13 cellular contexts compared by ENCODE assay signal in the genomic region with DNA sequence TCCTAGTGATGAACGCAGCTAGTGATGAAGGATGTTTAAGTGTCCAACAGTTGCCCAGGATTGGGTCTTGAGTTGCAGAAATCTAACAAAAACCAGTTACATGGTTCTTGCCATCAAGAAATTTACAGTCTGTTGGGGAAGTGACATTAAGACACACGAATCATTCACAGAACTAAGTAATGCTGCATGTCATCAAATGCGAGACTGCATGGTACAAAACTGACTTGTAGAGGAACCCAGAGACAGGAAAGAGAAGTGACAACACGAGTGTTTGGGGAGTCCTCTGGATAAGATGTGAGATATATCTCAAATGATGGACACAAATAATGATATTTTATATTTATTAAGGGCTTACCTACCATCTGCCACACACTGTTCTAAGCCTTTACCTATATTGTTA. TPM values are rescaled to one million over a fixed set of nuclear protein-coding genes. Genes with fewer than 3 reads are reported as not detected.
A peak's percentile ranks its signal among the peaks of the same experiment; 100 is the strongest.
DNase-seq lines count a peak whose midpoint lies in the region; ATAC-seq, FAIRE-seq and TF ChIP-seq lines count a peak whose summit lies in the region.
"Had no signal": no experiment of that assay in that cellular context is flagged by ENCODE, and none has a peak within 500 bp of the region (broad histone marks: within the 10 kb centered on the region; RNA-seq: fewer than 3 reads in every experiment).

No MANE protein-coding gene starts in this region.

- intact Hi-C loops in CD8-positive, alpha-beta T cell (cut with DNase I, micrococcal nuclease), result loop anchor here in 1 of 2 experiments (5.0 kb wide), 2 partner anchors 40 to 1560 kb away; no protein-coding TSS in a partner anchor

- H3K4me3 Mint-ChIP-seq in CD8-positive, alpha-beta T cell, result peak overlapping the region; percentile 73
- H3K4me3 Mint-ChIP-seq in activated CD4-positive, alpha-beta memory T cell treated with anti-CD3 and anti-CD28 coated beads, Interleukin-2, amount 10 ng/mL, durations not matched to agents 7 days and 5 days, result peak overlapping the region; percentile 67

- H3K9me3 Mint-ChIP-seq in CD8-positive, alpha-beta T cell, result no peaks in the 10 kb centered on the region
- no peaks in the 10 kb centered on the region for H3K9me3 Mint-ChIP-seq in activated CD4-positive, alpha-beta memory T cell treated with anti-CD3 and anti-CD28 coated beads, Interleukin-2, amount 10 ng/mL, durations not matched to agents 7 days and 5 days

- FAIRE-seq in keratinocyte (lab: Jason Lieb, UNC), result no peak

- H3K4me3 ChIP-seq in ACC112 (ENCODE audit: low read depth, low read length), result no peak overlapping the region
- H3K4me3 ChIP-seq in CD8-positive, alpha-beta T cell (ENCODE audit: low read depth, low read length), result no peak overlapping the region
- no peak overlapping the region for H3K4me3 ChIP-seq in keratinocyte (ENCODE audit: control insufficient read depth in 2 of 3, extremely low read depth in 1 of 3, insufficient read depth in 2 of 3, low read depth in 1 of 3, low read length in 3 of 3)
- H3K4me3 ChIP-seq: esophagus muscularis mucosa, prostate gland had no signal

- peaks cover 83% of the 10 kb centered on the region for H3K4me1 ChIP-seq in ACC112 (ENCODE audit: control insufficient read depth, insufficient read depth, low read length, unreplicated experiment)
- H3K4me1 ChIP-seq in CD8-positive, alpha-beta T cell (ENCODE audit: insufficient read depth, low read length), result peaks cover 84% of the 10 kb centered on the region
- H3K4me1 ChIP-seq in keratinocyte (ENCODE audit: control insufficient read depth, extremely low read depth, insufficient read depth, low read length), result peaks cover 56% of the 10 kb centered on the region

- TF ChIP-seq CTCF in CD8-positive, alpha-beta T cell (IDR thresholded peaks at IDR 0.05), result no peak
- TF ChIP-seq CTCF in keratinocyte (optimal IDR thresholded peaks at IDR 0.05 in 1 of 3, IDR thresholded peaks at IDR 0.05 in 1 of 3, conservative IDR thresholded peaks at IDR 0.05 in 1 of 3; ENCODE audit: extremely low read depth in 1 of 3, insufficient read depth in 2 of 3, low read length in 3 of 3), result no peak

- H3K9ac ChIP-seq in keratinocyte (ENCODE audit: control insufficient read depth, extremely low read depth, insufficient read depth, low read length), result no peak overlapping the region

- no peaks in the 10 kb centered on the region for H4K20me1 ChIP-seq in keratinocyte (ENCODE audit: control insufficient read depth, extremely low read depth, insufficient read depth, low read length)

- ATAC-seq in CD8-positive, alpha-beta T cell, result no peak
- no peak for ATAC-seq in GM21723 (IDR thresholded peaks at IDR 0.05; ENCODE audit: unreplicated experiment)

- H2AFZ ChIP-seq in ACC112 (ENCODE audit: low read length, unreplicated experiment), result no peak overlapping the region
- no peak overlapping the region for H2AFZ ChIP-seq in keratinocyte (ENCODE audit: control insufficient read depth, low read length)

- no peaks in the 10 kb centered on the region for H3K9me3 ChIP-seq in CD8-positive, alpha-beta T cell (ENCODE audit: low read length)
- H3K9me3 ChIP-seq in keratinocyte (ENCODE audit: control insufficient read depth, low read depth, low read length), result no peaks in the 10 kb centered on the region
- H3K9me3 ChIP-seq: esophagus muscularis mucosa, prostate gland had no signal

- H3K27me3 Mint-ChIP-seq in CD8-positive, alpha-beta T cell (ENCODE audit: low read depth), result no peaks in the 10 kb centered on the region
- H3K27me3 Mint-ChIP-seq in activated CD4-positive, alpha-beta memory T cell treated with anti-CD3 and anti-CD28 coated beads, Interleukin-2, amount 10 ng/mL, durations not matched to agents 7 days and 5 days, result no peaks in the 10 kb centered on the region

- DNase-seq in CD8-positive, alpha-beta T cell, result no peak
- DNase-seq in activated CD4-positive, alpha-beta memory T cell treated with anti-CD3 and anti-CD28 coated beads, Interleukin-2, amount 10 ng/mL, durations not matched to agents 7 days and 5 days, result no peak
- DNase-seq in keratinocyte (ENCODE audit: low read depth, low spot score) (no peak), G401 (ENCODE audit: low spot score) (no peak), nucleus accumbens (lab: John Stamatoyannopoulos, UW) (no peak)
- DNase-seq in stimulated activated CD4-positive, alpha-beta T cell treated with anti-CD3 and anti-CD28 coated beads, Interleukin-2, amount 100 ng/mL, for 24 hours, result no peak
- DNase-seq: activated effector memory CD4-positive, alpha-beta T cell treated with Interleukin-2 at 50 U/mL for 16 hours; midbrain; NCI-H446 treated with DMSO at 0.1 percent for 48 hours had no signal

- H3K4me2 ChIP-seq in keratinocyte (ENCODE audit: control insufficient read depth, extremely low read depth, insufficient read depth, low read depth, low read length), result peak overlapping the region; percentile 83

- POLR2A ChIA-PET in CD8-positive, alpha-beta T cell (lab: Charles Lee), result interaction anchor here (1.2 to 2.8 kb wide), 4 partner anchors 11 to 80 kb away, joined by 5 to 9 read pairs (median 6); no protein-coding TSS in a partner anchor
- POLR2A ChIA-PET in activated CD4-positive, alpha-beta memory T cell treated with anti-CD3 and anti-CD28 coated beads, Interleukin-2, amount 10 ng/mL, durations not matched to agents 7 days and 5 days (lab: Charles Lee), result interaction anchor here (1.0 to 9.2 kb wide), 9 partner anchors 8 to 43 kb away, joined by 3 to 199 read pairs (median 14); a partner anchor contains a TSS

- peak overlapping the region; percentile 92 for H3K27ac Mint-ChIP-seq in CD8-positive, alpha-beta T cell
- peak overlapping the region; percentile 95 for H3K27ac Mint-ChIP-seq in activated CD4-positive, alpha-beta memory T cell treated with anti-CD3 and anti-CD28 coated beads, Interleukin-2, amount 10 ng/mL, durations not matched to agents 7 days and 5 days

- in situ Hi-C loops in G401 (cut with HindIII; ENCODE audit: low sequenced_read_pairs), result no loop called here

- CTCF ChIA-PET in CD8-positive, alpha-beta T cell (lab: Charles Lee), result interaction anchor here (0.8 to 25.2 kb wide), 8 partner anchors 9 to 87 kb away, joined by 3 to 532 read pairs (median 10); a partner anchor contains a TSS
- CTCF ChIA-PET in activated CD4-positive, alpha-beta memory T cell treated with anti-CD3 and anti-CD28 coated beads, Interleukin-2, amount 10 ng/mL, durations not matched to agents 7 days and 5 days (lab: Charles Lee), result interaction anchor here (0.6 to 2.4 kb wide), 8 partner anchors 11 to 80 kb away, joined by 3 to 16 read pairs (median 6); a partner anchor contains a TSS

- H3K79me2 ChIP-seq in ACC112 (ENCODE audit: control insufficient read depth, insufficient read depth, low read length, unreplicated experiment) (no peaks in the 10 kb centered on the region), keratinocyte (ENCODE audit: control insufficient read depth, insufficient read depth, low read length) (no peaks in the 10 kb centered on the region)

- H3K4me1 Mint-ChIP-seq in CD8-positive, alpha-beta T cell (ENCODE audit: low read depth), result peaks cover 90% of the 10 kb centered on the region
- H3K4me1 Mint-ChIP-seq in activated CD4-positive, alpha-beta memory T cell treated with anti-CD3 and anti-CD28 coated beads, Interleukin-2, amount 10 ng/mL, durations not matched to agents 7 days and 5 days, result peaks cover 92% of the 10 kb centered on the region

- H3K36me3 ChIP-seq in ACC112 (ENCODE audit: insufficient read depth, low read length) (no peaks in the 10 kb centered on the region), keratinocyte (ENCODE audit: control insufficient read depth in 2 of 2, extremely low read depth in 1 of 2, insufficient read depth in 2 of 2, low read length in 2 of 2) (no peaks in the 10 kb centered on the region)
- no peaks in the 10 kb centered on the region for H3K36me3 ChIP-seq in CD8-positive, alpha-beta T cell (ENCODE audit: insufficient read depth, low read length)
- H3K36me3 ChIP-seq: esophagus muscularis mucosa, prostate gland had no signal

- H3K27ac ChIP-seq in ACC112 (ENCODE audit: low read depth, low read length), result peak overlapping the region; percentile 89; the same call in 1 of the 2 replicates
- peak overlapping the region; percentile 41 for H3K27ac ChIP-seq in CD8-positive, alpha-beta T cell (ENCODE audit: low read depth, low read length)
- H3K27ac ChIP-seq in keratinocyte (ENCODE audit: control insufficient read depth, insufficient read depth, low read length), result no peak overlapping the region
- H3K27ac ChIP-seq: esophagus muscularis mucosa had no signal

- no peaks in the 10 kb centered on the region for H3K36me3 Mint-ChIP-seq in CD8-positive, alpha-beta T cell
- H3K36me3 Mint-ChIP-seq in activated CD4-positive, alpha-beta memory T cell treated with anti-CD3 and anti-CD28 coated beads, Interleukin-2, amount 10 ng/mL, durations not matched to agents 7 days and 5 days (ENCODE audit: low read depth), result peaks cover 8% of the 10 kb centered on the region

- H3K9me1 ChIP-seq in keratinocyte (ENCODE audit: control insufficient read depth, extremely low read depth, insufficient read depth, low read length), result no peaks in the 10 kb centered on the region

- H3K27me3 ChIP-seq in ACC112 (ENCODE audit: insufficient read depth, low read length) (no peaks in the 10 kb centered on the region), keratinocyte (ENCODE audit: control insufficient read depth, extremely low read depth, insufficient read depth, low read length) (no peaks in the 10 kb centered on the region)
- no peaks in the 10 kb centered on the region for H3K27me3 ChIP-seq in CD8-positive, alpha-beta T cell (ENCODE audit: insufficient read depth, low read length)

- dilution Hi-C loops in keratinocyte (cut with MboI; ENCODE audit: extremely low pct_ligation_motif_present, low sequenced_read_pairs), result no loop called here

RNA-seq across cellular contexts. Expression of a gene that starts 6.1 kb away (rescaled TPM):
- 10 to 100 TPM; 18.5 to 19.7 TPM for total RNA-seq in CD8-positive, alpha-beta T cell
- total RNA-seq in activated CD4-positive, alpha-beta memory T cell treated with anti-CD3 and anti-CD28 coated beads, Interleukin-2, amount 10 ng/mL, durations not matched to agents 7 days and 5 days, result 10 to 100 TPM; 86.2 to 89.5 TPM
- 0.32 to 1.3 TPM (median 1.0 TPM) in 3 replicates for polyA plus RNA-seq in keratinocyte
- 0.27 TPM for polyA plus RNA-seq in keratinocyte (2011; ENCODE audit: low read depth)
- polyA plus RNA-seq in keratinocyte (2011; cell fraction: cytosol; rRNA removed), result 0.18 and 0.19 TPM in 2 replicates
- polyA plus RNA-seq in keratinocyte (2011; cell fraction: nucleus; rRNA removed), result 2.1 and 2.6 TPM in 2 replicates
- 0.47 and 1.6 TPM in 2 replicates for polyA plus RNA-seq in keratinocyte (2012; ENCODE audit: low replicate concordance)
- polyA minus RNA-seq in keratinocyte, result 0.63 to 3.1 TPM (median 2.1 TPM) in 3 replicates
- polyA minus RNA-seq in keratinocyte (2011; cell fraction: cytosol; rRNA and poly(A)+ RNA removed), result 0.96 TPM
- 2.7 and 3.0 TPM in 2 replicates for polyA minus RNA-seq in keratinocyte (2011; cell fraction: nucleus; rRNA and poly(A)+ RNA removed)
- total RNA-seq in G401 (2014; rRNA removed; shearing (Covaris generic)), result 0.55 and 2.4 TPM in 2 replicates

RNA-seq across cellular contexts. Expression of a gene that starts 12.3 kb away (rescaled TPM):
- 10 to 100 TPM; 13.7 to 15.2 TPM for total RNA-seq in CD8-positive, alpha-beta T cell
- total RNA-seq in activated CD4-positive, alpha-beta memory T cell treated with anti-CD3 and anti-CD28 coated beads, Interleukin-2, amount 10 ng/mL, durations not matched to agents 7 days and 5 days, result 10 to 100 TPM; 30.4 to 34.5 TPM
- 28.2 to 60.9 TPM (median 42.7 TPM) in 3 replicates for polyA plus RNA-seq in keratinocyte
- 13.7 TPM for polyA plus RNA-seq in keratinocyte (2011; ENCODE audit: low read depth)
- polyA plus RNA-seq in keratinocyte (2011; cell fraction: cytosol; rRNA removed), result 39.9 and 70.3 TPM in 2 replicates
- 14.1 and 17.8 TPM in 2 replicates for polyA plus RNA-seq in keratinocyte (2011; cell fraction: nucleus; rRNA removed)
- 27.2 and 41.6 TPM in 2 replicates for polyA plus RNA-seq in keratinocyte (2012; ENCODE audit: low replicate concordance)
- polyA minus RNA-seq in keratinocyte, result 7.9 to 23.1 TPM (median 8.6 TPM) in 3 replicates
- polyA minus RNA-seq in keratinocyte (2011; cell fraction: cytosol; rRNA and poly(A)+ RNA removed), result 28.0 TPM
- 3.4 and 4.4 TPM in 2 replicates for polyA minus RNA-seq in keratinocyte (2011; cell fraction: nucleus; rRNA and poly(A)+ RNA removed)
- total RNA-seq in G401 (2014; rRNA removed; shearing (Covaris generic)), result 104 and 105 TPM in 2 replicates

Comparison
In these comparisons a context has a peak if more than half of its experiments do, and no peak if none do; other contexts are left out.
1. RNA of a gene that starts 6.1 kb away (total RNA-seq): 86.2 to 89.5 TPM in activated CD4-positive, alpha-beta memory T cell treated with anti-CD3 and anti-CD28 coated beads, Interleukin-2, amount 10 ng/mL, durations not matched to agents 7 days and 5 days; 18.5 to 19.7 TPM in CD8-positive, alpha-beta T cell and 0.55 to 2.4 TPM in G401; every median in the first group is over 4 times any median in the second.